In the genomic region with DNA sequence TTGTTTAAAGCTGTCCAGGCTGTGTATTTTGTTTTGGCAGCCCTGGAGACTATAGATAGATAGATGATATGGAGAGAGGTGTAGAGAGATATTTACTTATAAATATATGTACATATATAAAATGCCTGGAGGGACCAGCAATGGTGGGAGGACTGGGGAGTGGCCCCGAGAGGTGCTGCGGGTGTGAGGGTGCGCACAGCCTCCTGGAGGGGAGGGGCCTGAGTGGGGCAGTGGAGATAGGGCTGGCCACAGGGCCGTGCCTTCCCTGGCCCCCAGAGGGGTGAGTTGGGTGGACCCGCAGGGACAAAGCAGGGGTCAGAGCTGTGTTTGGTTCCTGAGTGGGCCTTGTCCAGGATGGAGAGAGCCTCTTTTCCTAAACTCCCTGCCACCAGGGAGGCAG, we compare ENCODE assay signal across 1 cellular context.
TF ChIP-seq lines count a peak whose summit lies in the region.

No MANE protein-coding gene starts in this region.

TF ChIP-seq in H1, 55 proteins besides CTCF, POLR2A, EP300 and RAD21:
- no peak for TF ChIP-seq GABPA (IDR thresholded peaks at IDR 0.05; ENCODE audit: borderline replicate concordance, insufficient read depth, low read length)
- no peak for TF ChIP-seq NANOG (IDR thresholded peaks at IDR 0.05; ENCODE audit: insufficient read depth, low read depth, low read length, poor library complexity, severe bottlenecking)
- TF ChIP-seq JUN (IDR thresholded peaks at IDR 0.05; ENCODE audit: low read depth, low read length): no peak
- no peak for TF ChIP-seq JUND (IDR thresholded peaks at IDR 0.05; ENCODE audit: low read length)
- TF ChIP-seq YY1 (IDR thresholded peaks at IDR 0.05; ENCODE audit: low read depth, low read length): no peak
- no peak for TF ChIP-seq GTF2F1 (IDR thresholded peaks at IDR 0.05; ENCODE audit: borderline replicate concordance, low read depth, low read length)
- TF ChIP-seq SP2 (IDR thresholded peaks at IDR 0.05; ENCODE audit: low read length): no peak
- TF ChIP-seq BCL11A (IDR thresholded peaks at IDR 0.05; ENCODE audit: low read depth in 2 of 2, low read length in 2 of 2): no peak
- no peak for TF ChIP-seq ATF2 (IDR thresholded peaks at IDR 0.05; ENCODE audit: low read length)
- TF ChIP-seq CBX8 (IDR thresholded peaks at IDR 0.05; ENCODE audit: borderline replicate concordance, low read depth, low read length): no peak
- no peak for TF ChIP-seq CHD1 (IDR thresholded peaks at IDR 0.05; ENCODE audit: low read depth, low read length)
- no peak for TF ChIP-seq CHD7 (IDR thresholded peaks at IDR 0.05; ENCODE audit: insufficient replicate concordance, low read length)
- TF ChIP-seq SAP30 (IDR thresholded peaks at IDR 0.05; ENCODE audit: insufficient read depth, insufficient replicate concordance, low read length): no peak
- no peak for TF ChIP-seq CBX5 (IDR thresholded peaks at IDR 0.05; ENCODE audit: low read depth, low read length)
- no peak for TF ChIP-seq RBBP5 (IDR thresholded peaks at IDR 0.05; ENCODE audit: borderline replicate concordance, low read depth, low read length)
- no peak for TF ChIP-seq SRF (IDR thresholded peaks at IDR 0.05; ENCODE audit: low read depth, low read length)
- no peak for TF ChIP-seq TCF12 (IDR thresholded peaks at IDR 0.05; ENCODE audit: low read depth, low read length)
- TF ChIP-seq TEAD4 (IDR thresholded peaks at IDR 0.05; ENCODE audit: low read depth, low read length): no peak
